In genomic region chr7:148794476-148794875, GRCh38 we compare ENCODE assay signal across 1 cellular context.
A peak's percentile ranks its signal among the peaks of the same experiment; 100 is the strongest.
TF ChIP-seq lines count a peak whose summit lies in the region.

No MANE protein-coding gene starts in this region.

TF ChIP-seq in HepG2, 621 proteins besides CTCF, POLR2A, EP300 and RAD21 (continued from another document):
- no peak for TF ChIP-seq ZNF275 (CRISPR knock-in tag; IDR thresholded peaks at IDR 0.05; ENCODE audit: borderline replicate concordance)
- peak; percentile 82 for TF ChIP-seq MAFF (IDR thresholded peaks at IDR 0.05; ENCODE audit: low read depth, low read length)
- TF ChIP-seq CENPX (CRISPR knock-in tag; IDR thresholded peaks at IDR 0.05): no peak
